18 cellular contexts compared by ENCODE assay signal in the genomic region with DNA sequence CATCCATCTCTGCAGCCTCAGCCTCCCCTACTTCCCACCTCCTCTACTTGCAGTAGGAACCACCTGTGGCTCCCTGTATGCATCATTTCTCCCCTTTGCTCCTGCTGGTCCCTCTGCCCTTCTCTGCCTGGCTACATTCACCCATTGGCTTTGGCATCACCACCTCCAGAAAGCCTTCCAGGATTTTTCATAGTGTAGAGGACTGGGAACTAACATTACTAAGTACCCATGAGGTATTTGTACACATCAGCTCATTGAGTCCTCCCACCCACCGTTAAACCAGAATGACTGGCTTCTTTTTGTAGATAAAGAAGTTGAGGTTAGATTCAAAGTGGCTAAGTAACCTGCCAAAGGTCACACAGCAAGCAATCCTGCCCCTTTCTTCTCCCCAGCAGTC. TPM values are rescaled to one million over a fixed set of nuclear protein-coding genes. Genes with fewer than 3 reads are reported as not detected.
DNase-seq lines count a peak whose midpoint lies in the region; ATAC-seq and TF ChIP-seq lines count a peak whose summit lies in the region.
"Had no signal": no experiment of that assay in that cellular context is flagged by ENCODE, and none has a peak within 500 bp of the region (broad histone marks: within the 10 kb centered on the region; RNA-seq: fewer than 3 reads in every experiment).

No MANE protein-coding gene starts in this region.

- H3K4me3 ChIP-seq in dorsolateral prefrontal cortex (peak overlapping the region in 28 of 59 donors; percentile 12 to 64 (median 40)), vagina (no peak overlapping the region)

- H3K36me3 ChIP-seq in vagina = no peaks in the 10 kb centered on the region

- TF ChIP-seq CTCF in dorsolateral prefrontal cortex (IDR thresholded peaks at IDR 0.05 in 54 of 56, conservative IDR thresholded peaks at IDR 0.05 in 2 of 56; ENCODE audit: low read depth in 1 of 56, partially characterized antibody in 56 of 56) (no peak), vagina (IDR thresholded peaks at IDR 0.05) (no peak)

- intact Hi-C loops in dorsolateral prefrontal cortex (cut with DNase I) (loop anchor here in 1 of 2 donors (5.0 kb wide), 1 partner anchor 37 kb away; no protein-coding TSS in a partner anchor), vagina (cut with DNase I) (no loop called here)

- H3K27me3 ChIP-seq in dorsolateral prefrontal cortex (no peaks in the 10 kb centered on the region), vagina (no peaks in the 10 kb centered on the region)

- peak overlapping the region in 1 of 2 donors; percentile 4 for H3K4me3 Mint-ChIP-seq in stimulated activated naive CD8-positive, alpha-beta T cell treated with anti-CD3 and anti-CD28 coated beads, Interleukin-15, amount 100 ng/mL, for 72 hours
- H3K4me3 Mint-ChIP-seq in T-helper 17 cell = no peak overlapping the region
- H3K4me3 Mint-ChIP-seq: activated T-cell treated with anti-CD3 and anti-CD28 coated beads, Interleukin-2, amount 50 U/mL, for 4 hours; stimulated activated naive CD8-positive, alpha-beta T cell treated with anti-CD3 and anti-CD28 coated beads, Interleukin-15, Interleukin-2, amounts not matched to agents 100 ng/mL and 50 ng/mL, for 24 hours had no signal

- no peaks in the 10 kb centered on the region for H3K9me3 Mint-ChIP-seq in stimulated activated naive CD8-positive, alpha-beta T cell treated with anti-CD3 and anti-CD28 coated beads, Interleukin-15, amount 100 ng/mL, for 72 hours
- H3K9me3 Mint-ChIP-seq: activated T-cell treated with anti-CD3 and anti-CD28 coated beads, Interleukin-2, amount 50 U/mL, for 4 hours; stimulated activated naive CD8-positive, alpha-beta T cell treated with anti-CD3 and anti-CD28 coated beads, Interleukin-15, Interleukin-2, amounts not matched to agents 100 ng/mL and 50 ng/mL, for 24 hours had no signal

- peak; percentile 66 for ATAC-seq in stimulated activated naive CD8-positive, alpha-beta T cell treated with anti-CD3 and anti-CD28 coated beads, Interleukin-15, Interleukin-2, amounts not matched to agents 100 U/mL and 50 U/mL, for 24 hours
- ATAC-seq in stimulated activated naive CD8-positive, alpha-beta T cell treated with anti-CD3 and anti-CD28 coated beads, Interleukin-15, amount 100 ng/mL, for 72 hours = no peak
- ATAC-seq in T-helper 17 cell = no peak
- no peak for ATAC-seq in GM19395 (IDR thresholded peaks at IDR 0.05; ENCODE audit: unreplicated experiment)
- ATAC-seq: PC-3 had no signal

- no peaks in the 10 kb centered on the region for H3K27me3 Mint-ChIP-seq in stimulated activated naive CD8-positive, alpha-beta T cell treated with anti-CD3 and anti-CD28 coated beads, Interleukin-15, amount 100 ng/mL, for 72 hours
- H3K27me3 Mint-ChIP-seq in T-helper 17 cell = no peaks in the 10 kb centered on the region
- H3K27me3 Mint-ChIP-seq: stimulated activated naive CD8-positive, alpha-beta T cell treated with anti-CD3 and anti-CD28 coated beads, Interleukin-15, Interleukin-2, amounts not matched to agents 100 ng/mL and 50 ng/mL, for 24 hours had no signal

- peaks cover 86% of the 10 kb centered on the region for H3K4me1 Mint-ChIP-seq in stimulated activated naive CD8-positive, alpha-beta T cell treated with anti-CD3 and anti-CD28 coated beads, Interleukin-15, amount 100 ng/mL, for 72 hours
- H3K4me1 Mint-ChIP-seq in T-helper 17 cell = peaks cover 55% of the 10 kb centered on the region

- peaks cover 95% of the 10 kb centered on the region for H3K4me1 ChIP-seq in vagina
- H3K4me1 ChIP-seq: parathyroid adenoma had no signal

- H3K36me3 Mint-ChIP-seq in T-helper 17 cell (ENCODE audit: low read depth) = peaks cover 9% of the 10 kb centered on the region

- H3K27ac ChIP-seq in dorsolateral prefrontal cortex = peak overlapping the region in 58 of 59 donors; percentile 48 to 99 (median 94)
- H3K27ac ChIP-seq in vagina = peak overlapping the region; percentile 74
- H3K27ac ChIP-seq: parathyroid adenoma had no signal

- H3K9me3 ChIP-seq in T-helper 17 cell (ENCODE audit: control insufficient read depth, low read length, poor library complexity, severe bottlenecking) (no peaks in the 10 kb centered on the region), vagina (no peaks in the 10 kb centered on the region)

- DNase-seq in stimulated activated naive CD8-positive, alpha-beta T cell treated with anti-CD3 and anti-CD28 coated beads, Interleukin-15, Interleukin-2, amounts not matched to agents 100 U/mL and 50 U/mL, for 24 hours = no peak
- no peak for DNase-seq in stimulated activated naive CD8-positive, alpha-beta T cell treated with anti-CD3 and anti-CD28 coated beads, Interleukin-15, amount 100 ng/mL, for 72 hours
- no peak for DNase-seq in T-helper 17 cell
- no peak for DNase-seq in dorsolateral prefrontal cortex
- DNase-seq in vagina (ENCODE audit: extremely low spot score in 2 of 2) = no peak
- no peak for DNase-seq in DMS53 treated with DMSO at 0.1 percent for 48 hours (lab: John Stamatoyannopoulos, UW; ENCODE audit: unreplicated experiment)
- no peak for DNase-seq in H4 (ENCODE audit: low spot score)
- DNase-seq: activated CD4-positive, CD25-positive, alpha-beta regulatory T cell; activated T-cell treated with anti-CD3 and anti-CD28 coated beads, Interleukin-2, amount 50 U/mL, for 4 hours; cortex of kidney; islet precursor cell; Karpas-422; NCI-H1436; NCI-H345; PC-3 had no signal

- peak overlapping the region in 1 of 2 donors; percentile 89 for H3K27ac Mint-ChIP-seq in stimulated activated naive CD8-positive, alpha-beta T cell treated with anti-CD3 and anti-CD28 coated beads, Interleukin-15, amount 100 ng/mL, for 72 hours
- H3K27ac Mint-ChIP-seq in T-helper 17 cell = peak overlapping the region; percentile 74

- TF ChIP-seq POLR2A in vagina (IDR thresholded peaks at IDR 0.05) = no peak

RNA-seq across cellular contexts. Expression of a gene that starts 17.1 kb away (rescaled TPM):
- total RNA-seq in T-helper 17 cell (10 to 100 TPM; 59.6 to 64.8 TPM), dorsolateral prefrontal cortex (10 to 100 TPM in 85 of 120 experiments, 1 to 10 TPM in 35; 5.1 to 41.5 (median 12.5) TPM), vagina (27.0 TPM)
- 0.75 and 1.4 TPM in 2 replicates for total RNA-seq in H4 (2014; rRNA removed; shearing (Covaris generic))

RNA-seq across cellular contexts. Expression of a gene that starts 35.5 kb away (rescaled TPM):
- 10 to 100 TPM; 14.8 to 17.7 TPM for total RNA-seq in T-helper 17 cell
- 10 to 100 TPM; 17.9 to 48.1 (median 33.3) TPM for total RNA-seq in dorsolateral prefrontal cortex
- 20.4 TPM for total RNA-seq in vagina
- total RNA-seq in H4 (2014; rRNA removed; shearing (Covaris generic)) = 74.4 and 79.7 TPM in 2 replicates
